ENCODE assay signal across 1 cellular context in genomic region chr18:50307738-50308470, GRCh38.
TF ChIP-seq lines count a peak whose summit lies in the region.

No MANE protein-coding gene starts in this region.

TF ChIP-seq in HepG2, 621 proteins besides CTCF, POLR2A, EP300 and RAD21 (continued from another document and continues in another):
- no peak for TF ChIP-seq SNAPC4 (CRISPR knock-in tag; IDR thresholded peaks at IDR 0.05)
- TF ChIP-seq HMG20A (CRISPR knock-in tag; IDR thresholded peaks at IDR 0.05; ENCODE audit: borderline replicate concordance), result peak; percentile 25; the same call in 1 of the 2 replicates
- TF ChIP-seq ZNF337 (CRISPR knock-in tag; IDR thresholded peaks at IDR 0.05; ENCODE audit: borderline replicate concordance, low read depth), result no peak
- TF ChIP-seq MXD1 (CRISPR knock-in tag; IDR thresholded peaks at IDR 0.05), result 0 out of 2 replicates have a peak, but pooled peaks have one; percentile 46
- no peak for TF ChIP-seq ZMYM2 (CRISPR knock-in tag; IDR thresholded peaks at IDR 0.05)
- TF ChIP-seq THAP7 (CRISPR knock-in tag; IDR thresholded peaks at IDR 0.05), result no peak
- TF ChIP-seq FOXA3 (CRISPR knock-in tag; IDR thresholded peaks at IDR 0.05), result peak; percentile 25; the same call in 1 of the 2 replicates
- TF ChIP-seq ELF1 (CRISPR knock-in tag; IDR thresholded peaks at IDR 0.05), result peak; percentile 54
- no peak for TF ChIP-seq HNRNPUL1 (IDR thresholded peaks at IDR 0.05; ENCODE audit: low read depth, low read length)
- no peak for TF ChIP-seq ZNF280D (CRISPR knock-in tag; IDR thresholded peaks at IDR 0.05)
- no peak for TF ChIP-seq RNF219 (CRISPR knock-in tag; IDR thresholded peaks at IDR 0.05)
- no peak for TF ChIP-seq ZKSCAN8 (CRISPR knock-in tag; IDR thresholded peaks at IDR 0.05; ENCODE audit: borderline replicate concordance)
- 0 out of 2 replicates have a peak, but pooled peaks have one; percentile 37 for TF ChIP-seq POGK (CRISPR knock-in tag; conservative IDR thresholded peaks at IDR 0.05)
- peak; percentile 69; the same call in 1 of the 2 replicates for TF ChIP-seq SIN3A (IDR thresholded peaks at IDR 0.05; ENCODE audit: borderline replicate concordance, low read depth, low read length)
- TF ChIP-seq DNMT1 (CRISPR knock-in tag; IDR thresholded peaks at IDR 0.05), result no peak
- TF ChIP-seq ZNF780A (CRISPR knock-in tag; IDR thresholded peaks at IDR 0.05), result no peak
- peak; percentile 54; the same call in 1 of the 2 replicates for TF ChIP-seq NR2C2 (CRISPR knock-in tag; IDR thresholded peaks at IDR 0.05; ENCODE audit: borderline replicate concordance)
- TF ChIP-seq GABPA (IDR thresholded peaks at IDR 0.05; ENCODE audit: low read depth, low read length), result no peak
- 0 out of 2 replicates have a peak, but pooled peaks have one; percentile 25 for TF ChIP-seq GABPA (CRISPR knock-in tag; IDR thresholded peaks at IDR 0.05; ENCODE audit: low read depth)
- TF ChIP-seq SRSF9 (IDR thresholded peaks at IDR 0.05; ENCODE audit: borderline replicate concordance, insufficient read depth, low read depth, low read length, poor library complexity, severe bottlenecking), result no peak
- TF ChIP-seq HMG20B (CRISPR knock-in tag; conservative IDR thresholded peaks at IDR 0.05), result no peak
- no peak for TF ChIP-seq ZFP36 (IDR thresholded peaks at IDR 0.05; ENCODE audit: borderline replicate concordance, low read depth, low read length, partially characterized antibody)
- no peak for TF ChIP-seq ZBTB39 (CRISPR knock-in tag; IDR thresholded peaks at IDR 0.05)
- no peak for TF ChIP-seq MLX (CRISPR knock-in tag; IDR thresholded peaks at IDR 0.05)
- TF ChIP-seq ZNF552 (CRISPR knock-in tag; IDR thresholded peaks at IDR 0.05; ENCODE audit: borderline replicate concordance), result no peak
- TF ChIP-seq CREB1 (IDR thresholded peaks at IDR 0.05), result peak; percentile 59
- TF ChIP-seq CREB1 (CRISPR knock-in tag; IDR thresholded peaks at IDR 0.05), result 0 out of 2 replicates have a peak, but pooled peaks have one; percentile 40
- TF ChIP-seq PLRG1 (conservative IDR thresholded peaks at IDR 0.05), result no peak
- TF ChIP-seq AFF4 (CRISPR knock-in tag; IDR thresholded peaks at IDR 0.05), result no peak
- no peak for TF ChIP-seq NKX3-1 (CRISPR knock-in tag; IDR thresholded peaks at IDR 0.05)
- TF ChIP-seq ZNF672 (CRISPR knock-in tag; IDR thresholded peaks at IDR 0.05), result no peak
- TF ChIP-seq ZNF260 (CRISPR knock-in tag; IDR thresholded peaks at IDR 0.05; ENCODE audit: borderline replicate concordance, low read depth), result no peak
- no peak for TF ChIP-seq RBAK (CRISPR knock-in tag; IDR thresholded peaks at IDR 0.05)
- TF ChIP-seq U2AF2 (IDR thresholded peaks at IDR 0.05; ENCODE audit: low read depth, low read length), result no peak
- TF ChIP-seq TBP (CRISPR knock-in tag; IDR thresholded peaks at IDR 0.05), result no peak
- TF ChIP-seq FOXM1 (CRISPR knock-in tag; IDR thresholded peaks at IDR 0.05), result no peak
- TF ChIP-seq FOSL2 (CRISPR knock-in tag; IDR thresholded peaks at IDR 0.05), result peak; percentile 86
- peak; percentile 45 for TF ChIP-seq MNT (IDR thresholded peaks at IDR 0.05)
